ENCODE assay signal across 8 cellular contexts in genomic region chr13:71865858-71866172, GRCh38. TPM values are rescaled to one million over a fixed set of nuclear protein-coding genes. Genes with fewer than 3 reads are reported as not detected.
DNase-seq lines count a peak whose midpoint lies in the region; ATAC-seq and TF ChIP-seq lines count a peak whose summit lies in the region.

No MANE protein-coding gene starts in this region.

- H3K27me3 ChIP-seq in KMS-11 (ENCODE audit: insufficient read depth, low read depth) (no peaks in the 10 kb centered on the region), mononuclear cell (ENCODE audit: insufficient read depth, low read length) (peaks cover 18% of the 10 kb centered on the region)

- H3K9me3 ChIP-seq in ES-I3 (ENCODE audit: control insufficient read depth, insufficient read depth, low read length): no peaks in the 10 kb centered on the region
- H3K9me3 ChIP-seq in mononuclear cell (ENCODE audit: low read depth, low read length): no peaks in the 10 kb centered on the region

- H2AFZ ChIP-seq in KMS-11 (ENCODE audit: low read depth): peak overlapping the region; percentile 73

- no peaks in the 10 kb centered on the region for H3K79me2 ChIP-seq in KMS-11 (ENCODE audit: insufficient read depth, low read depth)

- no peak overlapping the region for H3K4me3 ChIP-seq in KMS-11 (IDR thresholded peaks at IDR 0.05; ENCODE audit: insufficient read depth, low read depth, low read length)
- H3K4me3 ChIP-seq in mononuclear cell (ENCODE audit: low read length): peak overlapping the region; percentile 49

- peak; percentile 6 for DNase-seq in cortex of kidney (lab: John Stamatoyannopoulos, UW)
- no peak for DNase-seq in NCI-H2107 treated with DMSO at 0.1 percent for 48 hours (lab: John Stamatoyannopoulos, UW; ENCODE audit: unreplicated experiment)
- DNase-seq in NCI-H2227 (lab: John Stamatoyannopoulos, UW; ENCODE audit: unreplicated experiment): no peak
- no peak for DNase-seq in dedifferentiated amniotic fluid mesenchymal stem cell (ENCODE audit: extremely low spot score)

- no peak for TF ChIP-seq CTCF in KMS-11 (conservative IDR thresholded peaks at IDR 0.05; ENCODE audit: low read depth, low read length)

- peak overlapping the region; percentile 56; the same call in 1 of the 2 replicates for H3K9ac ChIP-seq in ES-I3 (ENCODE audit: low read depth, low read length)
- H3K9ac ChIP-seq in KMS-11: no peak overlapping the region

- no peak for ATAC-seq in HG03521 (IDR thresholded peaks at IDR 0.05; ENCODE audit: unreplicated experiment)

- H4K20me1 ChIP-seq in KMS-11 (ENCODE audit: insufficient read depth): no peaks in the 10 kb centered on the region

- H3K4me1 ChIP-seq in ES-I3 (ENCODE audit: insufficient read depth, low read length) (peaks cover 8% of the 10 kb centered on the region; the same call in 1 of the 2 replicates), KMS-11 (ENCODE audit: low read depth, poor library complexity, severe bottlenecking) (no peaks in the 10 kb centered on the region), mononuclear cell (ENCODE audit: insufficient read depth, low read length) (peaks cover 4% of the 10 kb centered on the region)

- no peak overlapping the region for H3K27ac ChIP-seq in KMS-11

- peak overlapping the region; percentile 48; the same call in 1 of the 2 replicates for H3K4me2 ChIP-seq in KMS-11

- H3K36me3 ChIP-seq in ES-I3 (ENCODE audit: insufficient read depth, low read length) (no peaks in the 10 kb centered on the region), KMS-11 (ENCODE audit: insufficient read depth) (no peaks in the 10 kb centered on the region)

RNA-seq across cellular contexts. Expression of gene DACH1, which starts 1.2 kb away (rescaled TPM):
- total RNA-seq in mononuclear cell: 0.42 TPM
